1 cellular context compared by ENCODE assay signal in the genomic region with DNA sequence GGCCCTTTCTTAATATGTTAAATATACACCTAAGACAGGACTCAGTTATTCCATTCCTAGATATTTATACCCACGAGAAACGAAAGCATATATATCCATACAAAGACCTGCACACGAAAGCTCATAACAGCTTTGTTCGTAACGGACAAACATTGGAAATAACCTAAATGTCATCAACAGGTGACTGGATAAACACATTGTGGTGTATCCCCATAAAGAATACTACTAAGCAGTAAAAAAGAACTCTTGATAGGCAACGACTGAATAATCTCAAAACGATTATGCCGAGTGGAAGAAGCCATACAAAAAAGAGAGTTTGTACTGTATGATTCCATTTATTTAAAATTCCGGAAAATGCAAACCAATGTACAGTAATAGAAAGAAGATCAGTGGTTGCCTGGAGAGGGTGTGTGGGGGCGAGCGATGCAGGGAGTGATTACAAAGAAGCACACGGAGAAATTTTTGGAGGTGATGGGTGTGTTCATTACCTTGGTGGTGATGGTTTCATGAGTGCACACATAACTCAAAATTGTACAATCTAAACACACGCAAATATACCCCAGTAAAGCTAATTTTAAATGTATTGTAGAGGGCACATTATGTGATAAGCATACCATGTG.
TF ChIP-seq lines count a peak whose summit lies in the region.

No MANE protein-coding gene starts in this region.

TF ChIP-seq in A549, 52 proteins besides CTCF, POLR2A, EP300 and RAD21 (continued from another document):
- TF ChIP-seq, protein P1, sequence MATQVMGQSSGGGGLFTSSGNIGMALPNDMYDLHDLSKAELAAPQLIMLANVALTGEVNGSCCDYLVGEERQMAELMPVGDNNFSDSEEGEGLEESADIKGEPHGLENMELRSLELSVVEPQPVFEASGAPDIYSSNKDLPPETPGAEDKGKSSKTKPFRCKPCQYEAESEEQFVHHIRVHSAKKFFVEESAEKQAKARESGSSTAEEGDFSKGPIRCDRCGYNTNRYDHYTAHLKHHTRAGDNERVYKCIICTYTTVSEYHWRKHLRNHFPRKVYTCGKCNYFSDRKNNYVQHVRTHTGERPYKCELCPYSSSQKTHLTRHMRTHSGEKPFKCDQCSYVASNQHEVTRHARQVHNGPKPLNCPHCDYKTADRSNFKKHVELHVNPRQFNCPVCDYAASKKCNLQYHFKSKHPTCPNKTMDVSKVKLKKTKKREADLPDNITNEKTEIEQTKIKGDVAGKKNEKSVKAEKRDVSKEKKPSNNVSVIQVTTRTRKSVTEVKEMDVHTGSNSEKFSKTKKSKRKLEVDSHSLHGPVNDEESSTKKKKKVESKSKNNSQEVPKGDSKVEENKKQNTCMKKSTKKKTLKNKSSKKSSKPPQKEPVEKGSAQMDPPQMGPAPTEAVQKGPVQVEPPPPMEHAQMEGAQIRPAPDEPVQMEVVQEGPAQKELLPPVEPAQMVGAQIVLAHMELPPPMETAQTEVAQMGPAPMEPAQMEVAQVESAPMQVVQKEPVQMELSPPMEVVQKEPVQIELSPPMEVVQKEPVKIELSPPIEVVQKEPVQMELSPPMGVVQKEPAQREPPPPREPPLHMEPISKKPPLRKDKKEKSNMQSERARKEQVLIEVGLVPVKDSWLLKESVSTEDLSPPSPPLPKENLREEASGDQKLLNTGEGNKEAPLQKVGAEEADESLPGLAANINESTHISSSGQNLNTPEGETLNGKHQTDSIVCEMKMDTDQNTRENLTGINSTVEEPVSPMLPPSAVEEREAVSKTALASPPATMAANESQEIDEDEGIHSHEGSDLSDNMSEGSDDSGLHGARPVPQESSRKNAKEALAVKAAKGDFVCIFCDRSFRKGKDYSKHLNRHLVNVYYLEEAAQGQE (IDR thresholded peaks at IDR 0.05): no peak
- TF ChIP-seq CEBPB (IDR thresholded peaks at IDR 0.05) (no peak), HOXA7 (CRISPR knock-in tag; IDR thresholded peaks at IDR 0.05) (no peak), CBX2 (IDR thresholded peaks at IDR 0.05; ENCODE audit: borderline replicate concordance, low read depth) (no peak), MAFK (IDR thresholded peaks at IDR 0.05; ENCODE audit: partially characterized antibody) (no peak), ZC3H11A (IDR thresholded peaks at IDR 0.05) (no peak), NR3C1 (IDR thresholded peaks at IDR 0.05) (no peak), RNF2 (IDR thresholded peaks at IDR 0.05; ENCODE audit: borderline replicate concordance, low read depth) (no peak)
